Comparison of ENCODE assay signal across 1 cellular context in genomic region chr2:151287513-151288250, GRCh38.
TF ChIP-seq lines count a peak whose summit lies in the region.

No MANE protein-coding gene starts in this region.

TF ChIP-seq in H1, 55 proteins besides CTCF, POLR2A, EP300 and RAD21:
- TF ChIP-seq HDAC2 (IDR thresholded peaks at IDR 0.05; ENCODE audit: borderline replicate concordance in 1 of 2, low read depth in 2 of 2, low read length in 2 of 2), result no peak
- TF ChIP-seq MAFK (IDR thresholded peaks at IDR 0.05; ENCODE audit: low read depth, low read length), result no peak
- TF ChIP-seq CBX8 (IDR thresholded peaks at IDR 0.05; ENCODE audit: borderline replicate concordance, low read depth, low read length), result no peak
- TF ChIP-seq TEAD4 (IDR thresholded peaks at IDR 0.05; ENCODE audit: low read depth, low read length), result no peak
- TF ChIP-seq KDM1A (IDR thresholded peaks at IDR 0.05; ENCODE audit: borderline replicate concordance, low read length), result no peak
- TF ChIP-seq ATF3 (IDR thresholded peaks at IDR 0.05; ENCODE audit: insufficient read depth, low read depth, low read length), result no peak
- TF ChIP-seq GTF2F1 (IDR thresholded peaks at IDR 0.05; ENCODE audit: borderline replicate concordance, low read depth, low read length), result no peak
- TF ChIP-seq SUZ12 (IDR thresholded peaks at IDR 0.05; ENCODE audit: low read length), result no peak
- TF ChIP-seq HDAC6 (IDR thresholded peaks at IDR 0.05; ENCODE audit: low read depth, low read length), result no peak
- TF ChIP-seq RXRA (IDR thresholded peaks at IDR 0.05; ENCODE audit: insufficient read depth, low read depth, low read length), result no peak
- TF ChIP-seq SAP30 (IDR thresholded peaks at IDR 0.05; ENCODE audit: insufficient read depth, insufficient replicate concordance, low read length), result no peak
- TF ChIP-seq BACH1 (IDR thresholded peaks at IDR 0.05; ENCODE audit: low read length), result no peak
- TF ChIP-seq RBBP5 (IDR thresholded peaks at IDR 0.05; ENCODE audit: borderline replicate concordance, low read depth, low read length), result no peak
- no peak for TF ChIP-seq SP2 (IDR thresholded peaks at IDR 0.05; ENCODE audit: low read length)
- no peak for TF ChIP-seq KDM4A (IDR thresholded peaks at IDR 0.05; ENCODE audit: low read depth, low read length, severe bottlenecking)
- no peak for TF ChIP-seq JUND (IDR thresholded peaks at IDR 0.05; ENCODE audit: low read length)
TF ChIP-seq in H1: peak in this region for 0.
